ENCODE assay signal across 12 cellular contexts in genomic region chr3:16896820-16897219, GRCh38. TPM values are rescaled to one million over a fixed set of nuclear protein-coding genes. Genes with fewer than 3 reads are reported as not detected.
DNase-seq lines count a peak whose midpoint lies in the region; ATAC-seq, FAIRE-seq and TF ChIP-seq lines count a peak whose summit lies in the region.
"Had no signal": no experiment of that assay in that cellular context is flagged by ENCODE, and none has a peak within 500 bp of the region (broad histone marks: within the 10 kb centered on the region; RNA-seq: fewer than 3 reads in every experiment).

No MANE protein-coding gene starts in this region.

- POLR2A ChIA-PET in activated naive CD8-positive, alpha-beta T cell treated with anti-CD3 and anti-CD28 coated beads, Interleukin-2, amount 10 ng/mL, durations not matched to agents 7 days and 5 days (lab: Charles Lee), result interaction anchor here (0.8 to 1.1 kb wide), 2 partner anchors 12 to 54 kb away, joined by 3 to 7 read pairs; partner anchors contain the start of gene PLCL2

- TF ChIP-seq CTCF in psoas muscle (IDR thresholded peaks at IDR 0.05), result no peak

- H3K9me3 ChIP-seq in psoas muscle, result no peaks in the 10 kb centered on the region

- no peak for ATAC-seq in activated naive CD8-positive, alpha-beta T cell treated with anti-CD3 and anti-CD28 coated beads, Interleukin-2, amount 10 ng/mL, durations not matched to agents 7 days and 5 days (ENCODE audit: low read depth)
- ATAC-seq in psoas muscle, result peak in 1 of 4 donors; percentile 50
- ATAC-seq: K562 had no signal

- CTCF ChIA-PET in activated naive CD4-positive, alpha-beta T cell treated with anti-CD3 and anti-CD28 coated beads for 36 hours (lab: Charles Lee), result interaction anchor here (1.3 kb wide), 2 partner anchors 10 to 13 kb away, joined by 4 to 5 read pairs; no protein-coding TSS in a partner anchor

- H3K36me3 Mint-ChIP-seq in activated naive CD4-positive, alpha-beta T cell treated with anti-CD3 and anti-CD28 coated beads for 36 hours (ENCODE audit: low read depth), result no peaks in the 10 kb centered on the region
- peaks cover 22% of the 10 kb centered on the region for H3K36me3 Mint-ChIP-seq in activated naive CD8-positive, alpha-beta T cell treated with anti-CD3 and anti-CD28 coated beads, Interleukin-2, amount 10 ng/mL, durations not matched to agents 7 days and 5 days

- 37 to 64% (median 39%) methylated on average over 5 of the region's 5 CpGs for WGBS in psoas muscle, 3 donors

- H3K4me1 Mint-ChIP-seq in activated naive CD4-positive, alpha-beta T cell treated with anti-CD3 and anti-CD28 coated beads for 36 hours (ENCODE audit: low read depth), result peaks cover 82% of the 10 kb centered on the region
- peaks cover 66% of the 10 kb centered on the region for H3K4me1 Mint-ChIP-seq in activated naive CD8-positive, alpha-beta T cell treated with anti-CD3 and anti-CD28 coated beads, Interleukin-2, amount 10 ng/mL, durations not matched to agents 7 days and 5 days

- no peaks in the 10 kb centered on the region for H3K27me3 ChIP-seq in psoas muscle (ENCODE audit: insufficient read depth in 3 of 3, low read length in 2 of 3)

- peak overlapping the region; percentile 78 for H3K27ac ChIP-seq in psoas muscle

- peak overlapping the region; percentile 48 for H3K4me3 Mint-ChIP-seq in activated naive CD4-positive, alpha-beta T cell treated with anti-CD3 and anti-CD28 coated beads for 36 hours
- peak overlapping the region; percentile 59 for H3K4me3 Mint-ChIP-seq in activated naive CD8-positive, alpha-beta T cell treated with anti-CD3 and anti-CD28 coated beads, Interleukin-2, amount 10 ng/mL, durations not matched to agents 7 days and 5 days

- peaks cover 80% of the 10 kb centered on the region for H3K4me1 ChIP-seq in psoas muscle

- peak overlapping the region; percentile 57 for H3K27ac Mint-ChIP-seq in activated naive CD4-positive, alpha-beta T cell treated with anti-CD3 and anti-CD28 coated beads for 36 hours
- H3K27ac Mint-ChIP-seq in activated naive CD8-positive, alpha-beta T cell treated with anti-CD3 and anti-CD28 coated beads, Interleukin-2, amount 10 ng/mL, durations not matched to agents 7 days and 5 days, result no peak overlapping the region

- DNase-seq in activated naive CD4-positive, alpha-beta T cell treated with anti-CD3 and anti-CD28 coated beads for 36 hours, result no peak
- DNase-seq in activated naive CD4-positive, alpha-beta T cell (lab: John Stamatoyannopoulos, UW), result no peak
- no peak for DNase-seq in GM19239 (ENCODE audit: insufficient read length, low spot score)
- no peak for DNase-seq in activated naive CD8-positive, alpha-beta T cell treated with anti-CD3 and anti-CD28 coated beads, Interleukin-2, amount 10 ng/mL, durations not matched to agents 7 days and 5 days
- no peak for DNase-seq in psoas muscle
- DNase-seq in NOMO-1 treated with DMSO at 0.1 percent for 48 hours (lab: John Stamatoyannopoulos, UW; ENCODE audit: unreplicated experiment), result no peak
- no peak for DNase-seq in mesenteric fat pad (ENCODE audit: low spot score)
- no peak for DNase-seq in NCI-H1417 (lab: John Stamatoyannopoulos, UW)
- DNase-seq: activated CD4-positive, CD25-positive, alpha-beta regulatory T cell; NCI-H1105 had no signal

- peak; percentile 72 for FAIRE-seq in GM19239 (lab: Jason Lieb, UNC)
- FAIRE-seq: K562 had no signal

- no peaks in the 10 kb centered on the region for H3K27me3 Mint-ChIP-seq in activated naive CD4-positive, alpha-beta T cell treated with anti-CD3 and anti-CD28 coated beads for 36 hours (ENCODE audit: low read depth)
- no peaks in the 10 kb centered on the region for H3K27me3 Mint-ChIP-seq in activated naive CD8-positive, alpha-beta T cell treated with anti-CD3 and anti-CD28 coated beads, Interleukin-2, amount 10 ng/mL, durations not matched to agents 7 days and 5 days

- H3K4me3 ChIP-seq in psoas muscle, result peak overlapping the region; percentile 47
- H3K4me3 ChIP-seq: K562 had no signal

- no peaks in the 10 kb centered on the region for H3K36me3 ChIP-seq in psoas muscle (ENCODE audit: insufficient read depth in 1 of 2, low read depth in 1 of 2)

- no peaks in the 10 kb centered on the region for H3K9me3 Mint-ChIP-seq in activated naive CD4-positive, alpha-beta T cell treated with anti-CD3 and anti-CD28 coated beads for 36 hours
- H3K9me3 Mint-ChIP-seq in activated naive CD8-positive, alpha-beta T cell treated with anti-CD3 and anti-CD28 coated beads, Interleukin-2, amount 10 ng/mL, durations not matched to agents 7 days and 5 days, result no peaks in the 10 kb centered on the region
- H3K9me3 Mint-ChIP-seq: activated T-helper 1 cell treated with anti-CD3 and anti-CD28 coated beads, Interleukin-12 subunit alpha, Interleukin-12 subunit beta, Interleukin-2, Interleukin-4 antibody, amounts not matched to agents 30 ng/mL and 10 ng/mL and 1 ng/mL, durations not matched to agents 14 hours and 24 hours and 36 hours had no signal

- intact Hi-C loops in activated naive CD4-positive, alpha-beta T cell treated with anti-CD3 and anti-CD28 coated beads for 36 hours (cut with micrococcal nuclease), result loop anchor here (1.0 to 2.0 kb wide), 2 partner anchors 8 to 16 kb away; no protein-coding TSS in a partner anchor
- intact Hi-C loops in psoas muscle (cut with DNase I), result loop anchor here (2.0 to 10.0 kb wide), 3 partner anchors 128 to 328 kb away; no protein-coding TSS in a partner anchor

RNA-seq across cellular contexts. Expression of gene PLCL2, which starts 12.1 kb away (rescaled TPM):
- 10 to 100 TPM; 19.9 to 20.5 TPM for total RNA-seq in activated naive CD4-positive, alpha-beta T cell treated with anti-CD3 and anti-CD28 coated beads for 36 hours
- 10 to 100 TPM; 53.2 to 58.0 TPM for total RNA-seq in activated naive CD8-positive, alpha-beta T cell treated with anti-CD3 and anti-CD28 coated beads, Interleukin-2, amount 10 ng/mL, durations not matched to agents 7 days and 5 days
- total RNA-seq in psoas muscle (10 to 100 TPM; 16.4 to 32.7 (median 23.5) TPM), mesenteric fat pad (12.2 TPM)
- polyA plus RNA-seq in psoas muscle, result 10 to 100 TPM in 2 of 3 donors, 1 to 10 TPM in 1; 4.2 to 23.2 (median 14.0) TPM
